Comparison of ENCODE assay signal across 8 cellular contexts in the genomic region with DNA sequence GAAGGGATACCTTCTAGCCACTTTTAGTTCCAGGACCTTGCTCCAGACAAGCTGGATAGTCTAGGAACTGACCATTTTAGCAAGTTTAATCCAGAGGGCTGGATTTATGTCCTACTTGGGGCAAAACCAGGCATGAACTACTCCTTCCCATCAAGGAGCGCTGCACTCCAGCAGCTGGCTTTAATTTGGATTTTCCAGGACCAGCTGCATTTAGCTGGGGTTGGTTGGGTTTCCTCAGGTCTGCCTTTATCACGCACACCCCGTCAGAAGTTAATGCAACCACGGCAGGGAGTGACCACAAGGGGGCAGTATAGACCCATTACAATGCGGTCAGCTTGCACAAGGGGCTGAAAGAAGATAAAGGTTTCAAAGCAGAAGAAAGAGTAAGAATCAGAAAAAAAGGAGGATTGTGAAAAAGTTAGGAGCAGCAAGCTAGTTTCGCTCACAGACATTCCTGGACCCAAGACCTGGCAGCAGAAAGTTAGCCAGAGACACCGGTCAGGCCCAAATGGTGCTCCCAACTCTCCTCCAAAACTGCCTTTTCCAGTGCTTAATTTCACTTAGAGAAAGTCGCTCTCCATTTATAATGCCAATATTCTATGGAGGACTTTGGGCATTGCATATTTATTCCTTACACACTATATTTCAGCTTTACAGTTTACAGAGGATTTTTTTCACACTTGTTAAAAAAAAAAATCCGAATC. TPM values are rescaled to one million over a fixed set of nuclear protein-coding genes. Genes with fewer than 3 reads are reported as not detected.
DNase-seq lines count a peak whose midpoint lies in the region; ATAC-seq and TF ChIP-seq lines count a peak whose summit lies in the region.

No MANE protein-coding gene starts in this region.

- DNase-seq in COLO829 (ENCODE audit: low spot score), result peak; percentile 89
- peak; percentile 68 for DNase-seq in NCI-H69 (lab: John Stamatoyannopoulos, UW)
- peak; percentile 95 for DNase-seq in activated CD4-positive, alpha-beta T cell treated with anti-CD3 and anti-CD28 coated beads, Interleukin-2, amount 10 ng/mL, durations not matched to agents 24 days and 14 days
- DNase-seq in dedifferentiated amniotic fluid mesenchymal stem cell (ENCODE audit: extremely low spot score), result peak; percentile 97
- DNase-seq in lower lobe of right lung, result peak; percentile 73
- peak; percentile 67 to 83 (median 74) for DNase-seq in stimulated activated CD4-positive, alpha-beta T cell treated with anti-CD3 and anti-CD28 coated beads, TNF-alpha, amount 100 ng/mL, for 4 hours (ENCODE audit: low read depth in 3 of 3)

- peaks cover 2% of the 10 kb centered on the region for H3K36me3 ChIP-seq in lower lobe of right lung

- no peaks in the 10 kb centered on the region for H3K9me3 Mint-ChIP-seq in activated CD4-positive, alpha-beta T cell treated with anti-CD3 and anti-CD28 coated beads, Interleukin-2, amount 10 ng/mL, durations not matched to agents 24 days and 14 days

- ATAC-seq in HG03175 (IDR thresholded peaks at IDR 0.05; ENCODE audit: unreplicated experiment) (peak; percentile 56), lower lobe of right lung (peak; percentile 71 to 79), HG03521 (IDR thresholded peaks at IDR 0.05; ENCODE audit: unreplicated experiment) (no peak)

- peak; percentile 94 for TF ChIP-seq CTCF in lower lobe of right lung (IDR thresholded peaks at IDR 0.05)

- H3K4me1 ChIP-seq in lower lobe of right lung, result peaks cover 48% of the 10 kb centered on the region

- H3K4me3 ChIP-seq in lower lobe of right lung, result no peak overlapping the region

- H3K4me1 Mint-ChIP-seq in activated CD4-positive, alpha-beta T cell treated with anti-CD3 and anti-CD28 coated beads, Interleukin-2, amount 10 ng/mL, durations not matched to agents 24 days and 14 days, result peaks cover 13% of the 10 kb centered on the region

- intact Hi-C loops in activated CD4-positive, alpha-beta T cell treated with anti-CD3 and anti-CD28 coated beads, Interleukin-2, amount 10 ng/mL, durations not matched to agents 24 days and 14 days (cut with micrococcal nuclease), result loop anchor here (1.0 to 10.0 kb wide), 5 partner anchors 49 to 749 kb away; partner anchors contain the start of gene MRPL33
- intact Hi-C loops in lower lobe of right lung (cut with DNase I), result loop anchor here (10.0 kb wide), 1 partner anchor 751 kb away; no protein-coding TSS in a partner anchor

- H3K27ac ChIP-seq in lower lobe of right lung, result no peak overlapping the region

- H3K27me3 ChIP-seq in lower lobe of right lung (ENCODE audit: low read depth), result no peaks in the 10 kb centered on the region

- no peaks in the 10 kb centered on the region for H3K27me3 Mint-ChIP-seq in activated CD4-positive, alpha-beta T cell treated with anti-CD3 and anti-CD28 coated beads, Interleukin-2, amount 10 ng/mL, durations not matched to agents 24 days and 14 days

- H3K9me3 ChIP-seq in lower lobe of right lung, result no peaks in the 10 kb centered on the region

- no peak overlapping the region for H3K4me3 Mint-ChIP-seq in activated CD4-positive, alpha-beta T cell treated with anti-CD3 and anti-CD28 coated beads, Interleukin-2, amount 10 ng/mL, durations not matched to agents 24 days and 14 days

- H3K27ac Mint-ChIP-seq in activated CD4-positive, alpha-beta T cell treated with anti-CD3 and anti-CD28 coated beads, Interleukin-2, amount 10 ng/mL, durations not matched to agents 24 days and 14 days, result no peak overlapping the region

- no peaks in the 10 kb centered on the region for H3K36me3 Mint-ChIP-seq in activated CD4-positive, alpha-beta T cell treated with anti-CD3 and anti-CD28 coated beads, Interleukin-2, amount 10 ng/mL, durations not matched to agents 24 days and 14 days (ENCODE audit: low read depth)

RNA-seq across cellular contexts. Expression of gene SLC4A1AP, which starts 40.1 kb away (rescaled TPM):
- 27.1 and 28.7 TPM in 2 replicates for total RNA-seq in activated CD4-positive, alpha-beta T cell treated with anti-CD3 and anti-CD28 coated beads, Interleukin-2, amount 10 ng/mL, durations not matched to agents 24 days and 14 days
- 19.6 TPM for total RNA-seq in lower lobe of right lung

RNA-seq across cellular contexts. Expression of gene SUPT7L, which starts 40.4 kb away (rescaled TPM):
- 33.3 and 34.5 TPM in 2 replicates for total RNA-seq in activated CD4-positive, alpha-beta T cell treated with anti-CD3 and anti-CD28 coated beads, Interleukin-2, amount 10 ng/mL, durations not matched to agents 24 days and 14 days
- 29.6 TPM for total RNA-seq in lower lobe of right lung
